8 cellular contexts compared by ENCODE assay signal in the genomic region with DNA sequence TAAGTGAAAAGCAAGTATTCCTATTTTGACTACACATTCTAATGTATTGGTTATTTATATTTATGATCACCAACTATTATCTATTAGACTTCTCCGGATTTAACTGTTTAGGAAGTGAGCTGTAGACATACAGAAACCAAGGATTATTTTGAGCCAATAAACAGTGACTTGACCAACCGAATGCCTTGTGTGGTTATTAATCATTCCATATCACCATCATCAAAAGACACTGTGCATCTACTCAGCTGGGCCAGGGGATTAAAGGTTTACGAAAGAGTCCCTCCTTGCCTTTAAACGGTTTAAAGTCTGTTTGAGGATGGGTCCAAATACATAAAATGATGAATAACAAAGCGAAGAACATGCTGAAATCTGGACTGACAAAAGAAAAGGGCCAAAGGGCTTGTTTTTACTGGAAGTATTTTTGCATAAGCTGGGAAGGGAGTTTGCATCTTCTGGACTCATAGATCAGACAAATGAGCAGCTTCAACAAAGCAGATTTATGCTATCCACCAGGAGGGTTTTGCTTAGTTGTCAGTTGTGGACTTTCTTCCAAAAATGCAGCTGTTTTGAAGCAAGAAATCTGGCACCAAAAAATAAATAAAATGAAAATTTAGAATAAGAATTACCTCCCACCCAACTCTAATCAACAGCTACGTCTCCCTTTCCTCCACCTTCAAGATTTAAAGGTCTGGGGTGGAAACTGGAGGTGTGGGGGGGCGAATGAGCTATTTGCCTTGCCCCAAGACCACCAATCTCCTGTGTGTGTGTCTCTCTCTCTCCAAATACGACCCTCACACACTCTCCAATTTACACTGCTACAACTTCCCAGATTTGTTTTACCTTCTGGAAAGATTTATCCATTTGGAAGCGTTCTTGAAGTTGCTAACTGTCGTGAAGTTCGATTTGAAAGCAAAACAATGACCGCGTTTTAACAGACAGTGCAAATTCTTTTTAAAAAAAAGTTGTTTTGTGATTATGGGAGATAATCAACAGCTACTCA.
DNase-seq lines count a peak whose midpoint lies in the region; ATAC-seq and FAIRE-seq lines count a peak whose summit lies in the region.

No MANE protein-coding gene starts in this region.

- peak overlapping the region; percentile 35 for H3K27ac ChIP-seq in substantia nigra (ENCODE audit: low read depth, low read length, poor library complexity, severe bottlenecking)

- DNase-seq in NCI-H1417 (lab: John Stamatoyannopoulos, UW) (peak; percentile 42 to 79 (median 53)), NCI-H1417 treated with DMSO at 0.1 percent for 48 hours (lab: John Stamatoyannopoulos, UW) (no peak), substantia nigra (lab: John Stamatoyannopoulos, UW) (no peak), NCI-H187 treated with DMSO at 0.1 percent for 48 hours (lab: John Stamatoyannopoulos, UW) (no peak)
- DNase-seq in effector CD4-positive, alpha-beta T cell, result no peak

- no peak for ATAC-seq in GM18498 (IDR thresholded peaks at IDR 0.05; ENCODE audit: unreplicated experiment)

- FAIRE-seq in TTC549 (lab: Jason Lieb, UNC), result peak; percentile 98

- H3K4me3 ChIP-seq in iPS-18c (ENCODE audit: insufficient read depth, low read depth, low read length), result peak overlapping the region; percentile 59; the same call in 1 of the 2 replicates

- H3K9me3 ChIP-seq in iPS-18c (ENCODE audit: control insufficient read depth, insufficient read depth, low read length), result no peaks in the 10 kb centered on the region

Comparison
In these comparisons a context has a peak if more than half of its experiments do, and no peak if none do; other contexts are left out.
1. DNase-seq: peak in NCI-H1417 (3 of 3); none in NCI-H1417 treated with DMSO at 0.1 percent for 48 hours (single experiment), substantia nigra (0 of 49), NCI-H187 treated with DMSO at 0.1 percent for 48 hours (single experiment) and effector CD4-positive, alpha-beta T cell (single experiment).